25 cellular contexts compared by ENCODE assay signal in genomic region chr6:17494919-17495318, GRCh38.
"Had no signal": no experiment of that assay in that cellular context is flagged by ENCODE, and none has a peak within 500 bp of the region (broad histone marks: within the 10 kb centered on the region; RNA-seq: fewer than 3 reads in every experiment).

No MANE protein-coding gene starts in this region.

- H3K36me3 ChIP-seq: gastroesophageal sphincter, left lung, neutrophil, suprapubic skin had no signal

- H3K4me1 ChIP-seq: body of pancreas had no signal

- H2AFZ ChIP-seq: parathyroid adenoma had no signal

- H3K4me3 ChIP-seq: body of pancreas, dorsolateral prefrontal cortex, gastroesophageal sphincter, heart left ventricle, left lung, suprapubic skin had no signal

- H3K79me2 ChIP-seq: parathyroid adenoma had no signal

- H3K27ac ChIP-seq: body of pancreas, dorsolateral prefrontal cortex, left lung, neutrophil, parathyroid adenoma, suprapubic skin had no signal

- ATAC-seq: activated CD8-positive, alpha-beta memory T cell treated with anti-CD3 and anti-CD28 coated beads, Interleukin-2, amount 10 ng/mL, durations not matched to agents 7 days and 5 days; activated T-helper 17 cell treated with anti-CD3 and anti-CD28 coated beads, Interleukin-2, amount 50 U/mL, for 72 hours; body of pancreas; gastroesophageal sphincter; left lung; natural killer cell had no signal

- H3K9me3 ChIP-seq: body of pancreas, gastroesophageal sphincter, left lung, neutrophil, suprapubic skin had no signal

- H3K27me3 ChIP-seq: body of pancreas, dorsolateral prefrontal cortex, gastroesophageal sphincter, heart left ventricle, left lung, suprapubic skin had no signal

- DNase-seq: activated CD4-positive, alpha-beta memory T cell treated with anti-CD3 and anti-CD28 coated beads, Interleukin-2, amount 10 ng/mL, durations not matched to agents 7 days and 5 days; activated CD4-positive, alpha-beta T cell treated with anti-CD3 and anti-CD28 coated beads for 48 hours; activated CD4-positive, CD25-positive, alpha-beta regulatory T cell; activated CD8-positive, alpha-beta memory T cell treated with anti-CD3 and anti-CD28 coated beads, Interleukin-2, amount 10 ng/mL, durations not matched to agents 7 days and 5 days; activated naive CD4-positive, alpha-beta T cell; activated naive CD8-positive, alpha-beta T cell treated with anti-CD3 and anti-CD28 coated beads for 36 hours; activated T-cell treated with anti-CD3 and anti-CD28 coated beads, Interleukin-2, amount 50 U/mL, for 1 hour; amygdala; body of pancreas; caudate nucleus; dorsolateral prefrontal cortex; endodermal cell; erythroblast; heart left ventricle; left lung; natural killer cell; retina; T-helper 1 cell; T1000; trophoblast cell had no signal

- H3K9ac ChIP-seq: parathyroid adenoma had no signal
